In the genomic region with DNA sequence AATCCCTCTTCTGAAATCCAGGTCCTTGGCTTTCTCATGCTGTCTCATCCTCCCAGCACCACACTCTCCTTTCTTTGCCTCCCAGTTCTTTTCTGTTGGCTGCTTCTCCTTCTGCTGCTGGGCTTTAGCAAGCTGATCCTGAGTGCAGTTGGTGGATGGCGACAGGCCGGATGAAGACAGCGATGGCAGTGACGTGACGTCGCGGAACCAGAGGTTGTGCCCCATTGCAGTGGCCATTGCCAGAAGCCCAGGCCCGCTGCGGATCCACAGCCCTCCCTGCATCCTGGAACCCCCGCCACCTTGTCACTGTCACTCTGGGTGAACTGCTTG, we compare ENCODE assay signal across 25 cellular contexts.
DNase-seq lines count a peak whose midpoint lies in the region; ATAC-seq and TF ChIP-seq lines count a peak whose summit lies in the region.
"Had no signal": no experiment of that assay in that cellular context is flagged by ENCODE, and none has a peak within 500 bp of the region (broad histone marks: within the 10 kb centered on the region; RNA-seq: fewer than 3 reads in every experiment).

No MANE protein-coding gene starts in this region.

- H3K36me3 ChIP-seq in SK-N-SH (replicated peaks in 1 of 2; ENCODE audit: control insufficient read depth in 1 of 2, insufficient read depth in 2 of 2, low read length in 1 of 2), result peaks cover 6 to 13% of the 10 kb centered on the region in 2 experiments
- no peaks in the 10 kb centered on the region for H3K36me3 ChIP-seq in mesendoderm (ENCODE audit: control insufficient read depth, insufficient read depth, low read length)
- H3K36me3 ChIP-seq: breast epithelium, ovary, right atrium auricular region had no signal

- H3K36me3 Mint-ChIP-seq in chondrocyte (ENCODE audit: low read depth), result peaks cover 2% of the 10 kb centered on the region
- H3K36me3 Mint-ChIP-seq in stimulated activated effector memory CD8-positive, alpha-beta T cell treated with anti-CD3 and anti-CD28 coated beads, Interleukin-12 subunit alpha, Interleukin-12 subunit beta, amount 100 ng/mL, for 72 hours, result peaks cover 33% of the 10 kb centered on the region

- 93% methylated on average over 10 of the region's 10 CpGs for WGBS in SK-N-SH (ENCODE audit: low lambda C conversion rate)
- WGBS in mesendoderm (ENCODE audit: extremely low coverage, insufficient coverage, low lambda C conversion rate), result no CpG with 5 or more reads among the region's 10 CpGs

- H3K27me3 Mint-ChIP-seq in chondrocyte (ENCODE audit: low read depth), result no peaks in the 10 kb centered on the region

- H4K20me1 ChIP-seq in SK-N-SH (ENCODE audit: insufficient read depth), result no peaks in the 10 kb centered on the region

- H3K27ac Mint-ChIP-seq in chondrocyte (ENCODE audit: unreplicated experiment), result no peak overlapping the region
- peak overlapping the region; percentile 81 for H3K27ac Mint-ChIP-seq in stimulated activated effector memory CD8-positive, alpha-beta T cell treated with anti-CD3 and anti-CD28 coated beads, Interleukin-12 subunit alpha, Interleukin-12 subunit beta, amount 100 ng/mL, for 72 hours
- H3K27ac Mint-ChIP-seq: CD8-positive, alpha-beta T cell; HFFc6 had no signal

- H3K9me3 Mint-ChIP-seq in chondrocyte (ENCODE audit: low read depth), result no peaks in the 10 kb centered on the region
- H3K9me3 Mint-ChIP-seq in stimulated activated effector memory CD8-positive, alpha-beta T cell treated with anti-CD3 and anti-CD28 coated beads, Interleukin-12 subunit alpha, Interleukin-12 subunit beta, amount 100 ng/mL, for 72 hours, result no peaks in the 10 kb centered on the region
- H3K9me3 Mint-ChIP-seq: CD8-positive, alpha-beta T cell; HFFc6 had no signal

- no peak overlapping the region for H3K4me3 ChIP-seq in SK-N-SH (ENCODE audit: low read depth in 2 of 2, low read length in 1 of 2)
- H3K4me3 ChIP-seq in mesendoderm (ENCODE audit: low read length), result no peak overlapping the region
- H3K4me3 ChIP-seq: esophagus squamous epithelium, GM23248, ovary, smooth muscle cell had no signal

- no peak overlapping the region for H3K18ac ChIP-seq in mesendoderm (ENCODE audit: low read length)

- H3K4ac ChIP-seq in mesendoderm (ENCODE audit: low read depth, low read length), result no peak overlapping the region

- no peaks in the 10 kb centered on the region for H3K9me3 ChIP-seq in SK-N-SH
- H3K9me3 ChIP-seq: breast epithelium, esophagus squamous epithelium, ovary, right atrium auricular region had no signal

- no peak overlapping the region for H2BK15ac ChIP-seq in mesendoderm (replicated peaks; ENCODE audit: low read depth)

- H3K56ac ChIP-seq in mesendoderm (ENCODE audit: low read length), result peak overlapping the region; percentile 38

- ATAC-seq in SK-N-SH treated with all-trans-retinoic acid at 6 μM for 48 hours, result no peak
- ATAC-seq in stimulated activated effector memory CD8-positive, alpha-beta T cell treated with anti-CD3 and anti-CD28 coated beads, Interleukin-12 subunit alpha, Interleukin-12 subunit beta, amount 100 ng/mL, for 72 hours, result no peak
- ATAC-seq: CD8-positive, alpha-beta T cell had no signal

- H3K9me2 ChIP-seq in SK-N-SH, result no peaks in the 10 kb centered on the region

- peak; percentile 83 for DNase-seq in SK-N-SH
- no peak for DNase-seq in chondrocyte (ENCODE audit: low spot score)
- DNase-seq in mesendoderm, result no peak
- DNase-seq in stimulated activated effector memory CD8-positive, alpha-beta T cell treated with anti-CD3 and anti-CD28 coated beads, Interleukin-12 subunit alpha, Interleukin-12 subunit beta, amount 100 ng/mL, for 72 hours (ENCODE audit: low spot score in 2 of 2), result no peak
- DNase-seq in SKM-1 (lab: John Stamatoyannopoulos, UW; ENCODE audit: unreplicated experiment), result no peak
- no peak for DNase-seq in CD1c-positive myeloid dendritic cell (ENCODE audit: extremely low spot score)
- no peak for DNase-seq in mesenteric fat pad (ENCODE audit: low spot score)
- DNase-seq: activated effector memory CD4-positive, alpha-beta T cell treated with anti-CD3 and anti-CD28 coated beads, Interleukin-2, amount 50 U/mL, for 16 hours; activated T-cell treated with anti-CD3 and anti-CD28 coated beads for 4 hours; CD8-positive, alpha-beta T cell; DMS 273 treated with DMSO at 0.1 percent for 48 hours; esophagus squamous epithelium; foreskin melanocyte; GM23248; HFFc6; MV-4-11; ovary; RPMI8226; stimulated activated CD4-positive, alpha-beta T cell treated with anti-CD3 and anti-CD28 coated beads, Interleukin-2, amount 100 ng/mL, for 48 hours; T-helper 2 cell had no signal

- H3K4me2 ChIP-seq in SK-N-SH, result no peak overlapping the region
- no peak overlapping the region for H3K4me2 ChIP-seq in mesendoderm (ENCODE audit: low read length)
- H3K4me2 ChIP-seq: smooth muscle cell had no signal

- no peak overlapping the region for H2AFZ ChIP-seq in SK-N-SH (ENCODE audit: low read depth)
- H2AFZ ChIP-seq: GM23248 had no signal

- no peak; a peak in 1 of 4 replicates for TF ChIP-seq EP300 in SK-N-SH (IDR thresholded peaks at IDR 0.05; ENCODE audit: borderline replicate concordance in 1 of 2, low read depth in 1 of 2, low read length in 1 of 2)

- H3K27me3 ChIP-seq in SK-N-SH (ENCODE audit: insufficient read depth) (no peaks in the 10 kb centered on the region), mesendoderm (ENCODE audit: insufficient read depth, low read length, poor library complexity) (no peaks in the 10 kb centered on the region)
- H3K27me3 ChIP-seq: breast epithelium, esophagus squamous epithelium, ovary, right atrium auricular region had no signal

- no peak for TF ChIP-seq CTCF in SK-N-SH (IDR thresholded peaks at IDR 0.05)
- TF ChIP-seq CTCF in chondrocyte (IDR thresholded peaks at IDR 0.05), result no peak

- peaks cover 1% of the 10 kb centered on the region; the same call in 1 of the 2 replicates for H3K79me2 ChIP-seq in SK-N-SH (ENCODE audit: insufficient read depth)
- no peaks in the 10 kb centered on the region for H3K79me2 ChIP-seq in mesendoderm (ENCODE audit: control insufficient read depth, insufficient read depth, low read length)

- H3K4me1 Mint-ChIP-seq in chondrocyte (ENCODE audit: low read depth), result peaks cover 15% of the 10 kb centered on the region
- H3K4me1 Mint-ChIP-seq in stimulated activated effector memory CD8-positive, alpha-beta T cell treated with anti-CD3 and anti-CD28 coated beads, Interleukin-12 subunit alpha, Interleukin-12 subunit beta, amount 100 ng/mL, for 72 hours, result peaks cover 49% of the 10 kb centered on the region

- H3K9ac ChIP-seq in SK-N-SH, result no peak overlapping the region
- peak overlapping the region; percentile 15 for H3K9ac ChIP-seq in mesendoderm (ENCODE audit: low read length)
- H3K9ac ChIP-seq: GM23248 had no signal

- CTCF ChIA-PET in SK-N-SH (lab: Yijun Ruan, JAX), result interaction anchor here (0.7 to 3.7 kb wide), 26 partner anchors 9 to 1447 kb away, joined by 3 to 24 read pairs (median 6); no protein-coding TSS in a partner anchor

- no peak overlapping the region for H2BK5ac ChIP-seq in mesendoderm (ENCODE audit: low read length)

- H3F3A ChIP-seq in SK-N-SH (replicated peaks; ENCODE audit: insufficient read depth), result peaks cover 4% of the 10 kb centered on the region

- H3K23ac ChIP-seq in mesendoderm (ENCODE audit: low read length), result no peak overlapping the region

- H3K4me1 ChIP-seq in SK-N-SH (ENCODE audit: control insufficient read depth in 1 of 2, insufficient read depth in 2 of 2, low read depth in 1 of 2, low read length in 1 of 2) (peaks cover 4 to 42% of the 10 kb centered on the region in 2 experiments; a peak in 3 of 4 replicates), mesendoderm (ENCODE audit: control insufficient read depth, low read depth, low read length) (peaks cover 5% of the 10 kb centered on the region)
- H3K4me1 ChIP-seq: breast epithelium had no signal

- no peaks in the 10 kb centered on the region for H3K79me1 ChIP-seq in mesendoderm (ENCODE audit: low read length)

- no peak overlapping the region for H4K8ac ChIP-seq in mesendoderm (ENCODE audit: low read depth, low read length)

- no peak overlapping the region for H4K5ac ChIP-seq in mesendoderm (ENCODE audit: low read length)

- TF ChIP-seq RAD21 in SK-N-SH (IDR thresholded peaks at IDR 0.05; ENCODE audit: low read length), result no peak

- peak overlapping the region; percentile 72 for H3K4me3 Mint-ChIP-seq in chondrocyte (ENCODE audit: unreplicated experiment)
- H3K4me3 Mint-ChIP-seq in stimulated activated effector memory CD8-positive, alpha-beta T cell treated with anti-CD3 and anti-CD28 coated beads, Interleukin-12 subunit alpha, Interleukin-12 subunit beta, amount 100 ng/mL, for 72 hours, result no peak overlapping the region
- H3K4me3 Mint-ChIP-seq: CD8-positive, alpha-beta T cell; HFFc6 had no signal

- no peak overlapping the region for H2BK120ac ChIP-seq in mesendoderm (ENCODE audit: low read depth, low read length)

- H3K27ac ChIP-seq in SK-N-SH (ENCODE audit: low read depth in 2 of 2, low read length in 1 of 2) (peak overlapping the region in 1 of 2 experiments; percentile 99; a peak in 2 of 4 replicates), mesendoderm (ENCODE audit: low read depth, low read length) (no peak overlapping the region)
- H3K27ac ChIP-seq: 22Rv1, breast epithelium, esophagus squamous epithelium, GM23248, ovary, right atrium auricular region had no signal

- POLR2A ChIA-PET in SK-N-SH (lab: Yijun Ruan, JAX), result interaction anchor here (0.7 to 2.8 kb wide), 14 partner anchors 9 to 977 kb away, joined by 3 to 21 read pairs (median 6); a partner anchor contains a TSS

- H2AK5ac ChIP-seq in mesendoderm (ENCODE audit: low read length), result no peak overlapping the region

TF ChIP-seq in SK-N-SH, 30 proteins besides CTCF, POLR2A, EP300 and RAD21 (continues in another document):
- TF ChIP-seq POLR2AphosphoS5 (IDR thresholded peaks at IDR 0.05; ENCODE audit: low read depth, low read length) (no peak), ELF1 (IDR thresholded peaks at IDR 0.05) (no peak), EZH2phosphoT487 (IDR thresholded peaks at IDR 0.05; ENCODE audit: borderline replicate concordance, low read depth) (no peak)

TF ChIP-seq in SK-N-SH treated with all-trans-retinoic acid at 6 μM for 48 hours, 23 proteins besides CTCF, POLR2A, EP300 and RAD21:
- TF ChIP-seq ZNF565 (CRISPR knock-in tag; conservative IDR thresholded peaks at IDR 0.05; ENCODE audit: low read depth), result no peak
- TF ChIP-seq GLIS3 (CRISPR knock-in tag; IDR thresholded peaks at IDR 0.05), result no peak
- no peak for TF ChIP-seq ZNF70 (CRISPR knock-in tag; IDR thresholded peaks at IDR 0.05)
- TF ChIP-seq ISL1 (CRISPR knock-in tag; IDR thresholded peaks at IDR 0.05), result no peak
- TF ChIP-seq BACH2 (CRISPR knock-in tag; IDR thresholded peaks at IDR 0.05; ENCODE audit: borderline replicate concordance), result no peak
- no peak for TF ChIP-seq ZNF8 (CRISPR knock-in tag; IDR thresholded peaks at IDR 0.05)
